ENCODE assay signal across 22 cellular contexts in the genomic region with DNA sequence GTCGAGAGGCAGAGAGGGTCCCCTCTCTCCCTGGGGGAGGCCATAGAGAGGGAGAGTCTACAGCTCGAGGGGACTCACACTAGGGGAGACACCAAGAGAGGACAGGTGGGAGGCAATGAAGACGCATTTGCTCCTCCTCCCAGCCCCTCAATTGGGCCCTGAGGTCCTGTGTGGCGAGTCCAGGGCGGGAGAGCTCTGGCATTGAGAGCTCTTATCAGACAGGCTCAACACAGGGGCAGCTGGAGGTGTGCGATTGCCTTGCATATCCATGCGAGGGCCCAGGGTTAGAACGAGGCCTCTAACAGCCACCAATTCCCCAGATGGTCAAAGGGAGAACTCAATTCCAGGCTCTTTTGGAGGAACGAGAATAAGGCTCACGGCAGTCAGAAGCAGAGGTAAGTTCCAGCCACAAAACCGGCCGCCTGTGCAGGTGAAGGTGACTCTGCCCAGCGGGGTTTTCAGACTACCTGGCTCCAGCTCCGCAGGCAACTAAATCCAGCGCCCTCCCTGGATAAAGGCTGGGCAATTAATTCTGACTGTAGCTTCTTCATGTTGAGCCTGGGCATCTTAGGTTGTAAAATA.
"Had no signal": no experiment of that assay in that cellular context is flagged by ENCODE, and none has a peak within 500 bp of the region (broad histone marks: within the 10 kb centered on the region; RNA-seq: fewer than 3 reads in every experiment).

No MANE protein-coding gene starts in this region.

- H3K9me3 ChIP-seq: colonic mucosa, pancreas, upper lobe of right lung had no signal

- ATAC-seq: activated CD8-positive, alpha-beta T cell treated with anti-CD3 and anti-CD28 coated beads, Interleukin-2, amount 10 ng/mL, durations not matched to agents 7 days and 5 days; activated naive CD8-positive, alpha-beta T cell treated with anti-CD3 and anti-CD28 coated beads, Interleukin-2, amount 50 U/mL, for 24 hours; foreskin keratinocyte; left lobe of liver; pancreas; stimulated activated naive B cell treated with anti-CD40 and anti-IgM and Interleukin-4, amounts not matched to agents 10 μg/mL and 1 μg/mL and 100 μg/mL, for 72 hours; upper lobe of right lung had no signal

- H3K36me3 Mint-ChIP-seq: activated naive CD4-positive, alpha-beta T cell treated with anti-CD3 and anti-CD28 coated beads, Interleukin-2, amount 10 ng/mL, durations not matched to agents 7 days and 5 days had no signal

- FAIRE-seq: keratinocyte, pancreas, TTC549 had no signal

- DNase-seq: activated CD4-positive, alpha-beta T cell treated with anti-CD3 and anti-CD28 coated beads, Interleukin-2, amount 10 ng/mL, durations not matched to agents 7 days and 5 days; activated CD4-positive, CD25-positive, alpha-beta regulatory T cell; activated CD8-positive, alpha-beta T cell treated with anti-CD3 and anti-CD28 coated beads, Interleukin-2, amount 10 ng/mL, durations not matched to agents 7 days and 5 days; activated naive CD4-positive, alpha-beta T cell treated with anti-CD3 and anti-CD28 coated beads, Interleukin-2, amount 10 ng/mL, durations not matched to agents 7 days and 5 days; activated naive CD8-positive, alpha-beta T cell treated with anti-CD3 and anti-CD28 coated beads, Interleukin-2, amount 50 U/mL, for 24 hours; activated T-cell treated with anti-CD3 and anti-CD28 coated beads, Interleukin-2, amount 50 U/mL, for 24 hours; anterior cingulate cortex; brain microvascular endothelial cell; colonic mucosa; foreskin keratinocyte; hypothalamus; mammary epithelial cell; naive B cell; pancreas; stimulated activated naive B cell treated with anti-CD40 and anti-IgM and Interleukin-4, amounts not matched to agents 10 μg/mL and 1 μg/mL and 100 μg/mL, for 72 hours; upper lobe of right lung had no signal

- H3K4me1 Mint-ChIP-seq: activated CD4-positive, alpha-beta T cell treated with anti-CD3 and anti-CD28 coated beads, Interleukin-2, amount 10 ng/mL, durations not matched to agents 7 days and 5 days; activated naive CD4-positive, alpha-beta T cell treated with anti-CD3 and anti-CD28 coated beads, Interleukin-2, amount 10 ng/mL, durations not matched to agents 7 days and 5 days; activated naive CD8-positive, alpha-beta T cell treated with anti-CD3 and anti-CD28 coated beads, Interleukin-2, amount 50 U/mL, for 24 hours; naive B cell; neural crest cell had no signal

- H3K27me3 Mint-ChIP-seq: activated CD4-positive, alpha-beta T cell treated with anti-CD3 and anti-CD28 coated beads, Interleukin-2, amount 10 ng/mL, durations not matched to agents 7 days and 5 days; activated naive CD8-positive, alpha-beta T cell treated with anti-CD3 and anti-CD28 coated beads, Interleukin-2, amount 50 U/mL, for 24 hours; activated T-cell treated with anti-CD3 and anti-CD28 coated beads, Interleukin-2, amount 50 U/mL, for 24 hours; stimulated activated naive B cell treated with anti-CD40 and anti-IgM and Interleukin-4, amounts not matched to agents 10 μg/mL and 1 μg/mL and 100 μg/mL, for 72 hours had no signal

- H3K36me3 ChIP-seq: brain microvascular endothelial cell, colonic mucosa, pancreas had no signal

- H3K27me3 ChIP-seq: brain microvascular endothelial cell, colonic mucosa, pancreas, upper lobe of right lung had no signal

- H3K4me1 ChIP-seq: colonic mucosa, foreskin keratinocyte, pancreas, upper lobe of right lung had no signal

- H3K27ac ChIP-seq: brain microvascular endothelial cell, colonic mucosa, foreskin keratinocyte, pancreas, upper lobe of right lung had no signal

- H3K27ac Mint-ChIP-seq: activated CD4-positive, alpha-beta T cell treated with anti-CD3 and anti-CD28 coated beads, Interleukin-2, amount 10 ng/mL, durations not matched to agents 7 days and 5 days; activated CD8-positive, alpha-beta T cell treated with anti-CD3 and anti-CD28 coated beads, Interleukin-2, amount 10 ng/mL, durations not matched to agents 7 days and 5 days; activated naive CD4-positive, alpha-beta T cell treated with anti-CD3 and anti-CD28 coated beads, Interleukin-2, amount 10 ng/mL, durations not matched to agents 7 days and 5 days; activated naive CD8-positive, alpha-beta T cell treated with anti-CD3 and anti-CD28 coated beads, Interleukin-2, amount 50 U/mL, for 24 hours; activated T-cell treated with anti-CD3 and anti-CD28 coated beads, Interleukin-2, amount 50 U/mL, for 24 hours; activated T-helper 2 cell treated with anti-CD3 and anti-CD28 coated beads, Interferon-gamma antibody, Interleukin-2, Interleukin-4, amounts not matched to agents 10 μg/mL and 5 μg/mL and 100 μg/mL, durations not matched to agents 14 hours and 24 hours and 36 hours; naive B cell; stimulated activated naive B cell treated with anti-CD40 and anti-IgM and Interleukin-4, amounts not matched to agents 10 μg/mL and 1 μg/mL and 100 μg/mL, for 72 hours had no signal

- H3K4me3 ChIP-seq: colonic mucosa, pancreas, upper lobe of right lung had no signal

- H3K9me3 Mint-ChIP-seq: activated CD4-positive, alpha-beta T cell treated with anti-CD3 and anti-CD28 coated beads, Interleukin-2, amount 10 ng/mL, durations not matched to agents 7 days and 5 days; activated naive CD4-positive, alpha-beta T cell treated with anti-CD3 and anti-CD28 coated beads, Interleukin-2, amount 10 ng/mL, durations not matched to agents 7 days and 5 days; activated naive CD8-positive, alpha-beta T cell treated with anti-CD3 and anti-CD28 coated beads, Interleukin-2, amount 50 U/mL, for 24 hours; activated T-cell treated with anti-CD3 and anti-CD28 coated beads, Interleukin-2, amount 50 U/mL, for 24 hours; activated T-helper 2 cell treated with anti-CD3 and anti-CD28 coated beads, Interferon-gamma antibody, Interleukin-2, Interleukin-4, amounts not matched to agents 10 μg/mL and 5 μg/mL and 100 μg/mL, durations not matched to agents 14 hours and 24 hours and 36 hours; central memory CD8-positive, alpha-beta T cell; naive B cell; neural crest cell; stimulated activated naive B cell treated with anti-CD40 and anti-IgM and Interleukin-4, amounts not matched to agents 10 μg/mL and 1 μg/mL and 100 μg/mL, for 72 hours had no signal

- H3K4me3 Mint-ChIP-seq: activated CD4-positive, alpha-beta T cell treated with anti-CD3 and anti-CD28 coated beads, Interleukin-2, amount 10 ng/mL, durations not matched to agents 7 days and 5 days; activated CD8-positive, alpha-beta T cell treated with anti-CD3 and anti-CD28 coated beads, Interleukin-2, amount 10 ng/mL, durations not matched to agents 7 days and 5 days; activated naive CD4-positive, alpha-beta T cell treated with anti-CD3 and anti-CD28 coated beads, Interleukin-2, amount 10 ng/mL, durations not matched to agents 7 days and 5 days; activated naive CD8-positive, alpha-beta T cell treated with anti-CD3 and anti-CD28 coated beads, Interleukin-2, amount 50 U/mL, for 24 hours; activated T-cell treated with anti-CD3 and anti-CD28 coated beads, Interleukin-2, amount 50 U/mL, for 24 hours; central memory CD8-positive, alpha-beta T cell; naive B cell; neural crest cell; stimulated activated naive B cell treated with anti-CD40 and anti-IgM and Interleukin-4, amounts not matched to agents 10 μg/mL and 1 μg/mL and 100 μg/mL, for 72 hours had no signal
